Comparison of ENCODE assay signal across 15 cellular contexts in genomic region chr20:15248618-15249395, GRCh38.
DNase-seq lines count a peak whose midpoint lies in the region; ATAC-seq and TF ChIP-seq lines count a peak whose summit lies in the region.
"Had no signal": no experiment of that assay in that cellular context is flagged by ENCODE, and none has a peak within 500 bp of the region (broad histone marks: within the 10 kb centered on the region; RNA-seq: fewer than 3 reads in every experiment).

No MANE protein-coding gene starts in this region.

- H3K36me3 ChIP-seq in GM23338 (ENCODE audit: insufficient read depth) (no peaks in the 10 kb centered on the region), trophoblast cell (ENCODE audit: control insufficient read depth in 1 of 2, insufficient read depth in 2 of 2, low read length in 2 of 2) (no peaks in the 10 kb centered on the region)
- H3K36me3 ChIP-seq: HAP-1 had no signal

- no peaks in the 10 kb centered on the region for H3K27me3 ChIP-seq in GM23338 (ENCODE audit: insufficient read depth)
- no peaks in the 10 kb centered on the region for H3K27me3 ChIP-seq in trophoblast cell (ENCODE audit: insufficient read depth, low read length)

- H2AFZ ChIP-seq in GM23338 (peak overlapping the region; percentile 52; the same call in 1 of the 2 replicates), trophoblast cell (ENCODE audit: insufficient read depth, low read length, poor library complexity) (no peak overlapping the region)

- no peaks in the 10 kb centered on the region for H3F3A ChIP-seq in GM23338 (replicated peaks; ENCODE audit: low read depth)

- H3K27ac ChIP-seq in GM23338 (ENCODE audit: low read depth) = no peak overlapping the region
- H3K27ac ChIP-seq in trophoblast cell (ENCODE audit: low read depth, low read length) = no peak overlapping the region

- no peaks in the 10 kb centered on the region; the same call in 2 of the 3 replicates for H3K36me3 Mint-ChIP-seq in GM23338 (ENCODE audit: low read depth)
- H3K36me3 Mint-ChIP-seq: brain had no signal

- no peak overlapping the region for H3K4me3 Mint-ChIP-seq in GM23338
- H3K4me3 Mint-ChIP-seq: activated naive CD4-positive, alpha-beta T cell treated with anti-CD3 and anti-CD28 coated beads for 36 hours; brain had no signal

- H4K20me1 ChIP-seq in GM23338 (replicated peaks; ENCODE audit: insufficient read depth) = no peaks in the 10 kb centered on the region

- H3K4me1 Mint-ChIP-seq in GM23338 = peaks cover 10% of the 10 kb centered on the region
- H3K4me1 Mint-ChIP-seq: brain had no signal

- H3K27me3 Mint-ChIP-seq in GM23338 (ENCODE audit: insufficient read depth, low read depth, poor library complexity) = peaks cover 4% of the 10 kb centered on the region
- H3K27me3 Mint-ChIP-seq: brain had no signal

- H3K14ac ChIP-seq in trophoblast cell (ENCODE audit: low read length) = no peak overlapping the region

- no peak overlapping the region for H4K8ac ChIP-seq in trophoblast cell (ENCODE audit: low read depth, low read length)

- no peaks in the 10 kb centered on the region for H3K4me1 ChIP-seq in GM23338 (ENCODE audit: insufficient read depth)
- peaks cover 3 to 5% of the 10 kb centered on the region in 2 experiments for H3K4me1 ChIP-seq in trophoblast cell (ENCODE audit: control insufficient read depth in 1 of 2, insufficient read depth in 2 of 2, low read length in 2 of 2)
- H3K4me1 ChIP-seq: HAP-1 had no signal

- ATAC-seq in GM18868 (IDR thresholded peaks at IDR 0.05; ENCODE audit: unreplicated experiment) = peak; percentile 76
- no peak for ATAC-seq in GM23338
- ATAC-seq: left ventricle myocardium superior had no signal

- no peak overlapping the region for H3K9ac ChIP-seq in trophoblast cell (ENCODE audit: low read length)

- TF ChIP-seq CTCF in GM23338 (conservative IDR thresholded peaks at IDR 0.05; ENCODE audit: low read depth in 2 of 2) = no peak

- H2AK5ac ChIP-seq in trophoblast cell (ENCODE audit: low read length) = no peak overlapping the region

- H2BK12ac ChIP-seq in trophoblast cell (ENCODE audit: low read length) = no peak overlapping the region

- DNase-seq in GM23338 (ENCODE audit: low spot score) (no peak), HT1080 (ENCODE audit: low read depth) (peak; percentile 7), trophoblast cell (peak; percentile 84 to 85), HT-29 (ENCODE audit: low spot score) (no peak), DMS53 (lab: John Stamatoyannopoulos, UW) (no peak), NCI-H1436 treated with DMSO at 0.1 percent for 48 hours (lab: John Stamatoyannopoulos, UW) (no peak)
- DNase-seq: activated naive CD4-positive, alpha-beta T cell treated with anti-CD3 and anti-CD28 coated beads for 36 hours; hypothalamus; left ventricle myocardium superior; NCI-H1694 treated with DMSO at 0.1 percent for 48 hours; NCI-H526; T-helper 1 cell had no signal

- H4K12ac ChIP-seq in trophoblast cell (ENCODE audit: low read depth, low read length) = no peak overlapping the region

- H3K4ac ChIP-seq in trophoblast cell (ENCODE audit: low read depth, low read length) = no peak overlapping the region

- WGBS in trophoblast cell (ENCODE audit: extremely low coverage, insufficient coverage, insufficient read length) = no CpG with 5 or more reads among the region's 7 CpGs

- H3K9me3 ChIP-seq in trophoblast cell (ENCODE audit: insufficient read depth, low read depth, low read length) = no peaks in the 10 kb centered on the region
- H3K9me3 ChIP-seq: HAP-1 had no signal

- H2BK120ac ChIP-seq in trophoblast cell (ENCODE audit: insufficient read depth, low read length, poor library complexity) = no peak overlapping the region

- no peaks in the 10 kb centered on the region for H3K79me1 ChIP-seq in trophoblast cell (ENCODE audit: low read length)

- no peak overlapping the region for H3K23ac ChIP-seq in trophoblast cell (ENCODE audit: low read length)

- H3K27ac Mint-ChIP-seq in GM23338 = no peak overlapping the region
- H3K27ac Mint-ChIP-seq: activated naive CD4-positive, alpha-beta T cell treated with anti-CD3 and anti-CD28 coated beads for 36 hours; brain had no signal

- H4K91ac ChIP-seq in trophoblast cell (ENCODE audit: low read depth, low read length) = no peak overlapping the region

- H3K9me3 Mint-ChIP-seq in GM23338 = peaks cover 3% of the 10 kb centered on the region; the same call in 1 of the 3 replicates
- H3K9me3 Mint-ChIP-seq: brain had no signal

- H3K4me2 ChIP-seq in GM23338 (no peak overlapping the region), trophoblast cell (ENCODE audit: low read length) (no peak overlapping the region)

- H3K4me3 ChIP-seq in GM23338 (no peak overlapping the region), trophoblast cell (ENCODE audit: low read depth, low read length) (no peak overlapping the region)
- H3K4me3 ChIP-seq: HAP-1 had no signal

- H2BK5ac ChIP-seq in trophoblast cell (ENCODE audit: low read depth, low read length, poor library complexity) = no peak overlapping the region

- no peaks in the 10 kb centered on the region for H3K79me2 ChIP-seq in GM23338 (replicated peaks; ENCODE audit: insufficient read depth)
- H3K79me2 ChIP-seq in trophoblast cell (ENCODE audit: control insufficient read depth, insufficient read depth, low read length, poor library complexity) = no peaks in the 10 kb centered on the region

- 0 out of 2 replicates have a peak, but pooled peaks cover 5% of the 10 kb centered on the region for H3K9me2 ChIP-seq in GM23338 (ENCODE audit: insufficient read depth)

- H3K18ac ChIP-seq in trophoblast cell (ENCODE audit: low read length) = no peak overlapping the region

TF ChIP-seq in GM23338, 12 proteins besides CTCF, POLR2A, EP300 and RAD21 (continues in another document):
- TF ChIP-seq ZNF114 (CRISPR knock-in tag; IDR thresholded peaks at IDR 0.05) = no peak
- TF ChIP-seq, protein P1, sequence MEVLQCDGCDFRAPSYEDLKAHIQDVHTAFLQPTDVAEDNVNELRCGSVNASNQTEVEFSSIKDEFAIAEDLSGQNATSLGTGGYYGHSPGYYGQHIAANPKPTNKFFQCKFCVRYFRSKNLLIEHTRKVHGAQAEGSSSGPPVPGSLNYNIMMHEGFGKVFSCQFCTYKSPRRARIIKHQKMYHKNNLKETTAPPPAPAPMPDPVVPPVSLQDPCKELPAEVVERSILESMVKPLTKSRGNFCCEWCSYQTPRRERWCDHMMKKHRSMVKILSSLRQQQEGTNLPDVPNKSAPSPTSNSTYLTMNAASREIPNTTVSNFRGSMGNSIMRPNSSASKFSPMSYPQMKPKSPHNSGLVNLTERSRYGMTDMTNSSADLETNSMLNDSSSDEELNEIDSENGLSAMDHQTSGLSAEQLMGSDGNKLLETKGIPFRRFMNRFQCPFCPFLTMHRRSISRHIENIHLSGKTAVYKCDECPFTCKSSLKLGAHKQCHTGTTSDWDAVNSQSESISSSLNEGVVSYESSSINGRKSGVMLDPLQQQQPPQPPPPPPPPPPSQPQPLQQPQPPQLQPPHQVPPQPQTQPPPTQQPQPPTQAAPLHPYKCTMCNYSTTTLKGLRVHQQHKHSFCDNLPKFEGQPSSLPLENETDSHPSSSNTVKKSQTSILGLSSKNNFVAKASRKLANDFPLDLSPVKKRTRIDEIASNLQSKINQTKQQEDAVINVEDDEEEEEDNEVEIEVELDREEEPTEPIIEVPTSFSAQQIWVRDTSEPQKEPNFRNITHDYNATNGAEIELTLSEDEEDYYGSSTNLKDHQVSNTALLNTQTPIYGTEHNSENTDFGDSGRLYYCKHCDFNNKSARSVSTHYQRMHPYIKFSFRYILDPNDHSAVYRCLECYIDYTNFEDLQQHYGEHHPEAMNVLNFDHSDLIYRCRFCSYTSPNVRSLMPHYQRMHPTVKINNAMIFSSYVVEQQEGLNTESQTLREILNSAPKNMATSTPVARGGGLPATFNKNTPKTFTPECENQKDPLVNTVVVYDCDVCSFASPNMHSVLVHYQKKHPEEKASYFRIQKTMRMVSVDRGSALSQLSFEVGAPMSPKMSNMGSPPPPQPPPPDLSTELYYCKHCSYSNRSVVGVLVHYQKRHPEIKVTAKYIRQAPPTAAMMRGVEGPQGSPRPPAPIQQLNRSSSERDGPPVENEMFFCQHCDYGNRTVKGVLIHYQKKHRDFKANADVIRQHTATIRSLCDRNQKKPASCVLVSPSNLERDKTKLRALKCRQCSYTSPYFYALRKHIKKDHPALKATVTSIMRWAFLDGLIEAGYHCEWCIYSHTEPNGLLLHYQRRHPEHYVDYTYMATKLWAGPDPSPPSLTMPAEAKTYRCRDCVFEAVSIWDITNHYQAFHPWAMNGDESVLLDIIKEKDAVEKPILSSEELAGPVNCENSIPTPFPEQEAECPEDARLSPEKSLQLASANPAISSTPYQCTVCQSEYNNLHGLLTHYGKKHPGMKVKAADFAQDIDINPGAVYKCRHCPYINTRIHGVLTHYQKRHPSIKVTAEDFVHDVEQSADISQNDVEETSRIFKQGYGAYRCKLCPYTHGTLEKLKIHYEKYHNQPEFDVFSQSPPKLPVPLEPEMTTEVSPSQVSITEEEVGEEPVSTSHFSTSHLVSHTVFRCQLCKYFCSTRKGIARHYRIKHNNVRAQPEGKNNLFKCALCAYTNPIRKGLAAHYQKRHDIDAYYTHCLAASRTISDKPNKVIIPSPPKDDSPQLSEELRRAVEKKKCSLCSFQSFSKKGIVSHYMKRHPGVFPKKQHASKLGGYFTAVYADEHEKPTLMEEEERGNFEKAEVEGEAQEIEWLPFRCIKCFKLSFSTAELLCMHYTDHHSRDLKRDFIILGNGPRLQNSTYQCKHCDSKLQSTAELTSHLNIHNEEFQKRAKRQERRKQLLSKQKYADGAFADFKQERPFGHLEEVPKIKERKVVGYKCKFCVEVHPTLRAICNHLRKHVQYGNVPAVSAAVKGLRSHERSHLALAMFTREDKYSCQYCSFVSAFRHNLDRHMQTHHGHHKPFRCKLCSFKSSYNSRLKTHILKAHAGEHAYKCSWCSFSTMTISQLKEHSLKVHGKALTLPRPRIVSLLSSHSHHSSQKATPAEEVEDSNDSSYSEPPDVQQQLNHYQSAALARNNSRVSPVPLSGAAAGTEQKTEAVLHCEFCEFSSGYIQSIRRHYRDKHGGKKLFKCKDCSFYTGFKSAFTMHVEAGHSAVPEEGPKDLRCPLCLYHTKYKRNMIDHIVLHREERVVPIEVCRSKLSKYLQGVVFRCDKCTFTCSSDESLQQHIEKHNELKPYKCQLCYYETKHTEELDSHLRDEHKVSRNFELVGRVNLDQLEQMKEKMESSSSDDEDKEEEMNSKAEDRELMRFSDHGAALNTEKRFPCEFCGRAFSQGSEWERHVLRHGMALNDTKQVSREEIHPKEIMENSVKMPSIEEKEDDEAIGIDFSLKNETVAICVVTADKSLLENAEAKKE (CRISPR knock-in tag; IDR thresholded peaks at IDR 0.05) = no peak
- TF ChIP-seq EZH2 (IDR thresholded peaks at IDR 0.05; ENCODE audit: low read depth, unreplicated experiment) = no peak

Comparison
In these comparisons a context has a peak if more than half of its experiments do, and no peak if none do; other contexts are left out.
1. DNase-seq: peak in HT1080 (single experiment) and trophoblast cell (2 of 2); none in GM23338 (single experiment), HT-29 (single experiment), DMS53 (single experiment) and NCI-H1436 treated with DMSO at 0.1 percent for 48 hours (single experiment).